ENCODE assay signal across 11 cellular contexts in the genomic region with DNA sequence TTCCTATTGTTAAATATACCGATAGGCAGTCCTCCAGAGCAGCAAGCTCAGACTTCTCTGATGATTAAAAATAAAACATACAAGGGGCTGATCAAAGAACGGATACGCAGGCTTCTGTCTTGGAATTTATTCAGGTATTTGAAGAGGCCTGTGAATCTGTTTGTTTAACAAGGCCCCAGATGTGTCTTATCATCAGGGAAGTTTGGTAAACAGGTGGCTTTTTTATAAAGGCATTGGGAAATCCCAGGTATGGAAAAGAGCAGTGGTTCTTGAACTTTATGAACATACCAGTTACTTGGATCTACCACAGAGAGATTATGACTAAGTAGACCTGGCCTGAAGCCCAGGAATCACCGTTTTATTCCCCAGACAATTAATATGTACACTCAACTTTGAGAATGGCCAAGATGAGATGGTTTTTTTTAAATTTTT. TPM values are rescaled to one million over a fixed set of nuclear protein-coding genes. Genes with fewer than 3 reads are reported as not detected.
DNase-seq lines count a peak whose midpoint lies in the region; ATAC-seq and TF ChIP-seq lines count a peak whose summit lies in the region.
"Had no signal": no experiment of that assay in that cellular context is flagged by ENCODE, and none has a peak within 500 bp of the region (broad histone marks: within the 10 kb centered on the region; RNA-seq: fewer than 3 reads in every experiment).

No MANE protein-coding gene starts in this region.

- no peak overlapping the region for H4K8ac ChIP-seq in H9 (replicated peaks; ENCODE audit: insufficient read length, low read depth, low read length)

- H3K79me1 ChIP-seq in H9 (ENCODE audit: insufficient read depth, low read depth, low read length, poor library complexity, severe bottlenecking) = no peaks in the 10 kb centered on the region

- H3K27ac Mint-ChIP-seq in H9 = no peak overlapping the region

- ATAC-seq in PC-3 (peak; percentile 90), omental fat pad (ENCODE audit: low FRiP score) (peak; percentile 62), HG03139 (IDR thresholded peaks at IDR 0.05; ENCODE audit: unreplicated experiment) (no peak), HG03045 (IDR thresholded peaks at IDR 0.05; ENCODE audit: unreplicated experiment) (no peak)

- H3K9me3 Mint-ChIP-seq in H9 = peaks cover 0 to 3% of the 10 kb centered on the region in 2 experiments; a peak in 1 of 5 replicates

- WGBS in H9 (ENCODE audit: extremely low coverage, insufficient read length, low lambda C conversion rate) = no CpG with 5 or more reads among the region's 4 CpGs

- CTCF ChIA-PET in PC-3 (lab: Charles Lee) = no interaction called here

- H3K23ac ChIP-seq in H9 (ENCODE audit: insufficient read length, low read depth, low read length) = no peak overlapping the region

- no peak overlapping the region for H3K9ac ChIP-seq in PC-3 (ENCODE audit: low read length)
- H3K9ac ChIP-seq in H9 (ENCODE audit: extremely low read depth, insufficient read length, low read length) = no peak overlapping the region

- H2BK12ac ChIP-seq in H9 (ENCODE audit: insufficient read length, low read depth, low read length) = no peak overlapping the region

- H3K4me1 Mint-ChIP-seq in H9 = no peaks in the 10 kb centered on the region

- H3K23me2 ChIP-seq in H9 (ENCODE audit: insufficient read length, low read depth, low read length, poor library complexity, severe bottlenecking) = no peaks in the 10 kb centered on the region

- H2AK5ac ChIP-seq in H9 (ENCODE audit: insufficient read length, low read length) = no peak overlapping the region

- H2AFZ ChIP-seq in PC-3 (ENCODE audit: low read length) (no peak overlapping the region), H9 (ENCODE audit: low read length) (no peak overlapping the region)

- no peak overlapping the region for H2BK5ac ChIP-seq in H9 (ENCODE audit: insufficient read length, low read length)

- POLR2A ChIA-PET in PC-3 (lab: Charles Lee; ENCODE audit: unreplicated experiment) = no interaction called here

- no peaks in the 10 kb centered on the region for H3K36me3 Mint-ChIP-seq in H9 (ENCODE audit: insufficient read depth in 1 of 3, low read depth in 3 of 3)

- BruUV-seq in PC-3 (replicated peaks; lab: Mats Ljungman, UMichigan) = no TSS peak

- H2BK120ac ChIP-seq in H9 (ENCODE audit: low read depth, low read length, poor library complexity, severe bottlenecking) = no peak overlapping the region

- no peaks in the 10 kb centered on the region for H3K79me2 ChIP-seq in PC-3 (ENCODE audit: low read length)
- H3K79me2 ChIP-seq in H9 (ENCODE audit: insufficient read depth, low read length) = no peaks in the 10 kb centered on the region

- H3K14ac ChIP-seq in H9 (ENCODE audit: insufficient read depth, low read length) = no peak overlapping the region

- no peaks in the 10 kb centered on the region for H3K9me2 ChIP-seq in PC-3 (replicated peaks; ENCODE audit: low read length)

- H3K27me3 ChIP-seq in PC-3 (ENCODE audit: low read length) (no peaks in the 10 kb centered on the region), H9 (ENCODE audit: insufficient read depth, low read length) (no peaks in the 10 kb centered on the region)

- no peak overlapping the region for H3K56ac ChIP-seq in H9 (ENCODE audit: insufficient read length, low read depth, low read length)

- no peaks in the 10 kb centered on the region for H3K9me3 ChIP-seq in PC-3 (ENCODE audit: low read length)
- no peaks in the 10 kb centered on the region for H3K9me3 ChIP-seq in H9 (ENCODE audit: control insufficient read depth, low read depth, low read length)

- H3T11ph ChIP-seq in H9 (ENCODE audit: low read length) = no peak overlapping the region

- no peak overlapping the region for H3K4ac ChIP-seq in H9 (ENCODE audit: low read depth, low read length)

- in situ Hi-C loops in G401 (cut with HindIII; ENCODE audit: low sequenced_read_pairs) = no loop called here

- no peaks in the 10 kb centered on the region for H4K20me1 ChIP-seq in PC-3 (ENCODE audit: low read length)
- H4K20me1 ChIP-seq in H9 (ENCODE audit: control insufficient read depth, insufficient read depth, insufficient read length) = no peaks in the 10 kb centered on the region

- 0 out of 2 replicates have a peak overlapping the region, but pooled peaks have one; percentile 22 for H3K27ac ChIP-seq in PC-3 (ENCODE audit: low read length)
- H3K27ac ChIP-seq in epithelial cell of prostate = no peak overlapping the region
- no peak overlapping the region for H3K27ac ChIP-seq in H9 (ENCODE audit: insufficient read length, low read depth, low read length)

- no peak overlapping the region for H2BK20ac ChIP-seq in H9 (ENCODE audit: low read depth, low read length, poor library complexity, severe bottlenecking)

- no peaks in the 10 kb centered on the region for H3K36me3 ChIP-seq in PC-3 (ENCODE audit: low read depth, low read length)

- peaks cover 3% of the 10 kb centered on the region; the same call in 1 of the 2 replicates for H3K27me3 Mint-ChIP-seq in H9 (ENCODE audit: low read depth)

- TF ChIP-seq CTCF in PC-3 (conservative IDR thresholded peaks at IDR 0.05; ENCODE audit: low read depth, low read length) (no peak), omental fat pad (IDR thresholded peaks at IDR 0.05) (no peak), H9 (conservative IDR thresholded peaks at IDR 0.05) (no peak)

- H3K4me3 Mint-ChIP-seq in H9 = no peak overlapping the region

- H2BK15ac ChIP-seq in H9 (ENCODE audit: low read depth, low read length) = no peak overlapping the region

- intact Hi-C loops in PC-3 (cut with micrococcal nuclease) = loop anchor here (2.0 kb wide), 1 partner anchor 67 kb away; no protein-coding TSS in a partner anchor

- peak; percentile 75 for DNase-seq in Daoy (ENCODE audit: low read depth)
- peak; percentile 97 for DNase-seq in PC-3
- peak; percentile 90 for DNase-seq in epithelial cell of prostate (ENCODE audit: low read depth, low spot score)
- no peak for DNase-seq in omental fat pad (ENCODE audit: low spot score)
- no peak for DNase-seq in H9
- no peak for DNase-seq in G401 (ENCODE audit: low spot score)
- DNase-seq: SHP77 treated with DMSO at 0.1 percent for 48 hours; stimulated activated naive CD4-positive, alpha-beta T cell had no signal

- H4K91ac ChIP-seq in H9 (ENCODE audit: insufficient read length, low read depth, low read length) = no peak overlapping the region

- peaks cover 8% of the 10 kb centered on the region for H3K4me1 ChIP-seq in PC-3 (ENCODE audit: insufficient read depth, low read length)
- H3K4me1 ChIP-seq in H9 (ENCODE audit: insufficient read depth, low read length) = no peaks in the 10 kb centered on the region

- H3K4me3 ChIP-seq in PC-3 (ENCODE audit: low read length) = no peak overlapping the region
- H3K4me3 ChIP-seq: lung had no signal

- H3F3A ChIP-seq in PC-3 (ENCODE audit: low read length, unreplicated experiment) = no peaks in the 10 kb centered on the region

- no peak overlapping the region for H3K18ac ChIP-seq in H9 (ENCODE audit: insufficient read length, low read depth, low read length)

- no peak overlapping the region for H4K5ac ChIP-seq in H9 (ENCODE audit: insufficient read length, low read depth, low read length)

- peak overlapping the region; percentile 63; the same call in 1 of the 2 replicates for H3K4me2 ChIP-seq in PC-3 (ENCODE audit: low read length)
- no peak overlapping the region for H3K4me2 ChIP-seq in H9 (ENCODE audit: insufficient read depth, insufficient read length, low read length)

RNA-seq across cellular contexts. Expression of a gene that starts 47.9 kb away (rescaled TPM):
- total RNA-seq in Daoy (2014; rRNA removed; shearing (Covaris generic)) = not detected in 2 replicates
- total RNA-seq in PC-3 (2014; rRNA removed) (4.8 and 6.3 TPM in 2 replicates), omental fat pad (under 1 TPM in 2 of 4 donors, not detected in 2; 0.12 to 0.28 TPM), H9 (2021) (0.13 and 0.26 TPM in 2 replicates)
- 0.27 and 0.86 TPM in 2 replicates for total RNA-seq in G401 (2014; rRNA removed; shearing (Covaris generic))

Comparison
In these comparisons a context has a peak if more than half of its experiments do, and no peak if none do; other contexts are left out.
1. DNase-seq: peak in Daoy (single experiment), PC-3 (single experiment) and epithelial cell of prostate (single experiment); none in omental fat pad (single experiment), H9 (single experiment) and G401 (single experiment).
2. ATAC-seq: peak in PC-3 (single experiment) and omental fat pad (single experiment); none in HG03139 (single experiment) and HG03045 (single experiment).